12 cellular contexts compared by ENCODE assay signal in the genomic region with DNA sequence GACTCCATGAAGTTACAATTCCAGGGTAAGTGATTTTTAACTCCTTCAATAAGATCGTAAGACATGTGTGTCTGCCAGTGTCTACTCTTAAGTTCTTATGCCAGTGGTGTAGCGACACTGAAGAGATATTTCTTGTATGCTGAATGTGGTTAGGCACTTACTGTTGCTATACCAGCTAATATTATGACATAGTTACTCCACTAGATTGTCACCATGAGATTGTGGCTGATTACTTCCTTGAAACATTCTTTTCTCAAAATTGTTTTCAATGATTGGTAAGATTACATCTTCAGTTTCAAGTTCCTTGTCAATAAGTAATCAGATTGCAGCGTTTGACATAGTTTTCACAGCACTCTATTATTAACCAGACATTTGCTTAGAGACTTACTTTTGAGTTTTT.
A peak's percentile ranks its signal among the peaks of the same experiment; 100 is the strongest.
DNase-seq lines count a peak whose midpoint lies in the region; ATAC-seq, FAIRE-seq and TF ChIP-seq lines count a peak whose summit lies in the region.
"Had no signal": no experiment of that assay in that cellular context is flagged by ENCODE, and none has a peak within 500 bp of the region (broad histone marks: within the 10 kb centered on the region; RNA-seq: fewer than 3 reads in every experiment).

No MANE protein-coding gene starts in this region.

- no peak for TF ChIP-seq POLR2A in endothelial cell of umbilical vein (IDR thresholded peaks at IDR 0.05; ENCODE audit: low read depth, low read length)

- H3K36me3 Mint-ChIP-seq in stimulated activated naive CD8-positive, alpha-beta T cell treated with anti-CD3 and anti-CD28 coated beads, Interleukin-15, Interleukin-2, amounts not matched to agents 100 ng/mL and 50 ng/mL, for 24 hours (ENCODE audit: low read depth), result peaks cover 10% of the 10 kb centered on the region

- no peak for TF ChIP-seq CTCF in OCI-LY7 (conservative IDR thresholded peaks at IDR 0.05; ENCODE audit: low read length)
- TF ChIP-seq CTCF in endothelial cell of umbilical vein (IDR thresholded peaks at IDR 0.05; ENCODE audit: extremely low read depth in 1 of 2, insufficient read depth in 1 of 2, low read depth in 1 of 2, low read length in 2 of 2), result no peak
- no peak for TF ChIP-seq CTCF in upper lobe of right lung (IDR thresholded peaks at IDR 0.05)

- peak overlapping the region; percentile 90 for H2AFZ ChIP-seq in OCI-LY7 (ENCODE audit: low read length)
- H2AFZ ChIP-seq in endothelial cell of umbilical vein (ENCODE audit: low read depth, low read length), result no peak overlapping the region

- H3K27ac ChIP-seq in OCI-LY7 (ENCODE audit: low read depth, low read length, poor library complexity, severe bottlenecking) (no peak overlapping the region), endothelial cell of umbilical vein (ENCODE audit: insufficient read depth, low read depth, low read length) (no peak overlapping the region), upper lobe of right lung (peak overlapping the region; percentile 93)

- no peak overlapping the region for H3K27ac Mint-ChIP-seq in stimulated activated naive CD8-positive, alpha-beta T cell treated with anti-CD3 and anti-CD28 coated beads, Interleukin-15, Interleukin-2, amounts not matched to agents 100 ng/mL and 50 ng/mL, for 24 hours

- H3K4me3 ChIP-seq in OCI-LY7 (ENCODE audit: low read depth, low read length, poor library complexity, severe bottlenecking), result peak overlapping the region; percentile 73
- no peak overlapping the region for H3K4me3 ChIP-seq in endothelial cell of umbilical vein (replicated peaks in 1 of 3; ENCODE audit: insufficient read depth in 1 of 3, low read depth in 1 of 3, low read length in 3 of 3)
- peak overlapping the region; percentile 57 for H3K4me3 ChIP-seq in upper lobe of right lung

- POLR2A ChIA-PET in OCI-LY7 (lab: Charles Lee), result interaction anchor here (0.6 to 2.1 kb wide), 2 partner anchors 159 to 519 kb away, joined by 3 to 6 read pairs; partner anchors contain the start of gene APEX2
- POLR2A ChIA-PET in endothelial cell of umbilical vein (lab: Charles Lee), result no interaction called here

- peak; percentile 35 for FAIRE-seq in endothelial cell of umbilical vein (lab: Jason Lieb, UNC)

- BruUV-seq in OCI-LY7 (replicated peaks; lab: Mats Ljungman, UMichigan) (no TSS peak), endothelial cell of umbilical vein (replicated peaks; lab: Mats Ljungman, UMichigan) (no TSS peak)

- dilution Hi-C loops in endothelial cell of umbilical vein (cut with MboI; ENCODE audit: extremely low pct_ligation_motif_present, low sequenced_read_pairs), result no loop called here

- H3K79me2 ChIP-seq in OCI-LY7 (ENCODE audit: insufficient read depth, low read depth, low read length), result no peaks in the 10 kb centered on the region
- H3K79me2 ChIP-seq in endothelial cell of umbilical vein (ENCODE audit: control insufficient read depth, insufficient read depth, low read length), result no peaks in the 10 kb centered on the region

- H3K9me3 ChIP-seq in OCI-LY7 (ENCODE audit: low read length) (no peaks in the 10 kb centered on the region), endothelial cell of umbilical vein (replicated peaks; ENCODE audit: control insufficient read depth, insufficient read depth, low read length) (no peaks in the 10 kb centered on the region), upper lobe of right lung (no peaks in the 10 kb centered on the region)
- H3K9me3 ChIP-seq: pancreas had no signal

- no peaks in the 10 kb centered on the region for H3K9me1 ChIP-seq in endothelial cell of umbilical vein (replicated peaks; ENCODE audit: control insufficient read depth, extremely low read depth, insufficient read depth, low read length)

- H3K9me2 ChIP-seq in OCI-LY7 (ENCODE audit: insufficient read depth, low read length), result no peaks in the 10 kb centered on the region

- peaks cover 14% of the 10 kb centered on the region for H3K4me1 ChIP-seq in OCI-LY7 (ENCODE audit: insufficient read depth, low read length, poor library complexity, severe bottlenecking)
- H3K4me1 ChIP-seq in endothelial cell of umbilical vein (ENCODE audit: control insufficient read depth, extremely low read depth, insufficient read depth, low read length), result peaks cover 5% of the 10 kb centered on the region
- peaks cover 12% of the 10 kb centered on the region for H3K4me1 ChIP-seq in upper lobe of right lung
- H3K4me1 ChIP-seq: pancreas had no signal

- ATAC-seq in stimulated activated naive CD8-positive, alpha-beta T cell treated with anti-CD3 and anti-CD28 coated beads, Interleukin-15, Interleukin-2, amounts not matched to agents 100 U/mL and 50 U/mL, for 24 hours, result no peak
- ATAC-seq in upper lobe of right lung, result no peak
- no peak for ATAC-seq in HG03045 (IDR thresholded peaks at IDR 0.05; ENCODE audit: unreplicated experiment)
- ATAC-seq: activated CD4-positive, CD25-positive, alpha-beta regulatory T cell treated with anti-CD3 and anti-CD28 coated beads, Interleukin-2, amount 50 U/mL, for 24 hours; pancreas; Right ventricle myocardium inferior had no signal

- DNase-seq in stimulated activated naive CD8-positive, alpha-beta T cell treated with anti-CD3 and anti-CD28 coated beads, Interleukin-15, Interleukin-2, amounts not matched to agents 100 U/mL and 50 U/mL, for 24 hours, result no peak
- DNase-seq in OCI-LY7 (ENCODE audit: low spot score) (no peak), endothelial cell of umbilical vein (ENCODE audit: low read depth, low spot score) (peak; percentile 1), upper lobe of right lung (no peak), DMS 273 treated with DMSO at 0.1 percent for 48 hours (lab: John Stamatoyannopoulos, UW) (no peak), NCI-H510A (lab: John Stamatoyannopoulos, UW) (no peak)
- DNase-seq: NCI-H2227 treated with DMSO at 0.1 percent for 48 hours, pancreas had no signal

- H3K4me2 ChIP-seq in OCI-LY7 (ENCODE audit: low read length) (peak overlapping the region; percentile 87), endothelial cell of umbilical vein (ENCODE audit: insufficient read depth, low read length) (peak overlapping the region; percentile 87)

- no peaks in the 10 kb centered on the region for H3K9me3 Mint-ChIP-seq in stimulated activated naive CD8-positive, alpha-beta T cell treated with anti-CD3 and anti-CD28 coated beads, Interleukin-15, Interleukin-2, amounts not matched to agents 100 ng/mL and 50 ng/mL, for 24 hours

- H4K20me1 ChIP-seq in OCI-LY7 (ENCODE audit: insufficient read depth, low read length) (no peaks in the 10 kb centered on the region), endothelial cell of umbilical vein (replicated peaks; ENCODE audit: control insufficient read depth, extremely low read depth, insufficient read depth, low read length) (no peaks in the 10 kb centered on the region)

- H3K27me3 Mint-ChIP-seq in stimulated activated naive CD8-positive, alpha-beta T cell treated with anti-CD3 and anti-CD28 coated beads, Interleukin-15, Interleukin-2, amounts not matched to agents 100 ng/mL and 50 ng/mL, for 24 hours, result no peaks in the 10 kb centered on the region

- CTCF ChIA-PET in OCI-LY7 (lab: Charles Lee; ENCODE audit: unreplicated experiment) (no interaction called here), endothelial cell of umbilical vein (lab: Charles Lee) (interaction anchor here (1.5 to 1.8 kb wide), 2 partner anchors 24 to 1088 kb away, joined by 4 read pairs; no protein-coding TSS in a partner anchor)

- H3K4me1 Mint-ChIP-seq in stimulated activated naive CD8-positive, alpha-beta T cell treated with anti-CD3 and anti-CD28 coated beads, Interleukin-15, Interleukin-2, amounts not matched to agents 100 ng/mL and 50 ng/mL, for 24 hours (ENCODE audit: low read depth), result peaks cover 13% of the 10 kb centered on the region

- H3K4me3 Mint-ChIP-seq in stimulated activated naive CD8-positive, alpha-beta T cell treated with anti-CD3 and anti-CD28 coated beads, Interleukin-15, Interleukin-2, amounts not matched to agents 100 ng/mL and 50 ng/mL, for 24 hours, result peak overlapping the region; percentile 89

- intact Hi-C loops in OCI-LY7 (cut with micrococcal nuclease; ENCODE audit: unreplicated experiment) (no loop called here), endothelial cell of umbilical vein (cut with micrococcal nuclease) (loop anchor here (10.0 kb wide), 1 partner anchor 1115 kb away; the partner anchor contains the start of gene PHF8), upper lobe of right lung (cut with DNase I) (no loop called here)

- H3K9ac ChIP-seq in endothelial cell of umbilical vein (replicated peaks; ENCODE audit: extremely low read depth, insufficient read depth, low read length), result peak overlapping the region; percentile 67

- H3K27me3 ChIP-seq in endothelial cell of umbilical vein (ENCODE audit: control insufficient read depth in 2 of 2, insufficient read depth in 2 of 2, low read length in 2 of 2) (no peaks in the 10 kb centered on the region), upper lobe of right lung (no peaks in the 10 kb centered on the region)
- H3K27me3 ChIP-seq: pancreas had no signal

- H3K36me3 ChIP-seq in OCI-LY7 (ENCODE audit: insufficient read depth, low read length) (no peaks in the 10 kb centered on the region; the same call in 1 of the 2 replicates), endothelial cell of umbilical vein (ENCODE audit: control insufficient read depth in 2 of 2, extremely low read depth in 1 of 2, insufficient read depth in 2 of 2, low read length in 2 of 2) (no peaks in the 10 kb centered on the region), upper lobe of right lung (no peaks in the 10 kb centered on the region)
- H3K36me3 ChIP-seq: pancreas had no signal

TF ChIP-seq in endothelial cell of umbilical vein, 7 proteins besides CTCF, POLR2A, EP300 and RAD21:
- TF ChIP-seq MYC (IDR thresholded peaks at IDR 0.05; ENCODE audit: low read depth, low read length) (no peak), EZH2 (IDR thresholded peaks at IDR 0.05; ENCODE audit: borderline replicate concordance, low read depth, low read length, severe bottlenecking) (no peak), POLR2AphosphoS5 (IDR thresholded peaks at IDR 0.05; ENCODE audit: insufficient read depth, low read depth, low read length) (no peak), JUN (IDR thresholded peaks at IDR 0.05; ENCODE audit: borderline replicate concordance, insufficient read depth, insufficient read length, low read depth) (no peak), MAX (IDR thresholded peaks at IDR 0.05; ENCODE audit: insufficient read depth, insufficient read length) (no peak), FOS (IDR thresholded peaks at IDR 0.05; ENCODE audit: borderline replicate concordance, insufficient read depth, low read length) (no peak), GATA2 (IDR thresholded peaks at IDR 0.05; ENCODE audit: insufficient read depth, insufficient read length, low read depth, low read length) (no peak)

Comparison
In these comparisons a context has a peak if more than half of its experiments do, and no peak if none do; other contexts are left out.
1. H3K4me3 ChIP-seq: peak in OCI-LY7 (single experiment) and upper lobe of right lung (single experiment); none in endothelial cell of umbilical vein (0 of 3).